In the genomic region with DNA sequence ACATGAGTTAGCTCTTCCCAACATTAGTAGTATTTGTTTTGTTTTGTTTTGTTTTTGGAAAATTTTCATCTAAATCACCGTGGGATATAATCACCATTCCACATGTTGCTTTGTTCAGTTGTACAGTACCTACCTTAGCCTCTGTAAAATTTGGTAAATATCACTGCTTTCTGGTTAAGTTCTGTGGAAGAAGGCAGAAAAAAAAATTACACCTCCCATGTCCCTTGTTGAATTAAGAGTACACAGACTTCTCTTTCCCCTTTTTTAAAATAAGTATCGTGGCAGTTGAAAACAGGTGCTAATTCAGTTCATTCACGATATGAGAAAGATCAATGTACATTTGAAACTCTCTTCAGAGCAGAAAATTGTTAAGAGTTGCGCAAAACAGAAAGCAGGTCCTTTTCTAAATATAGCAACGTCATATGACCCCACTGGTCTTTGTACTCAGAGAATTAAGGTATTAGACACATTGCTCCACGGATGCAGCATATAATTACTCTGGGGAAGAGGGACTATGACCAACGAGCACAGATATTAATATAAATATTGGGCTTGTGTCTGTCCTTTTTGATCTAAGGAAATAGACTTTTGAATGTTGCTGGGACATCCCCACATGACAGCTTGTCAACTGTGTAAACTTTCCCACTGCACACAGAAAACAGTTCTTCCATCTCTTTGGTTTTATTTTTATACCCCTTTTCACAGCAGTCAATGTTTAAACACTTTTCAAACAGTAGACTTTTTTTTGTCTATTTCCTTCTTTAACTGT, we compare ENCODE assay signal across 1 cellular context.
TF ChIP-seq lines count a peak whose summit lies in the region.

No MANE protein-coding gene starts in this region.

TF ChIP-seq in GM23338, 12 proteins besides CTCF, POLR2A, EP300 and RAD21:
- TF ChIP-seq, protein P1, sequence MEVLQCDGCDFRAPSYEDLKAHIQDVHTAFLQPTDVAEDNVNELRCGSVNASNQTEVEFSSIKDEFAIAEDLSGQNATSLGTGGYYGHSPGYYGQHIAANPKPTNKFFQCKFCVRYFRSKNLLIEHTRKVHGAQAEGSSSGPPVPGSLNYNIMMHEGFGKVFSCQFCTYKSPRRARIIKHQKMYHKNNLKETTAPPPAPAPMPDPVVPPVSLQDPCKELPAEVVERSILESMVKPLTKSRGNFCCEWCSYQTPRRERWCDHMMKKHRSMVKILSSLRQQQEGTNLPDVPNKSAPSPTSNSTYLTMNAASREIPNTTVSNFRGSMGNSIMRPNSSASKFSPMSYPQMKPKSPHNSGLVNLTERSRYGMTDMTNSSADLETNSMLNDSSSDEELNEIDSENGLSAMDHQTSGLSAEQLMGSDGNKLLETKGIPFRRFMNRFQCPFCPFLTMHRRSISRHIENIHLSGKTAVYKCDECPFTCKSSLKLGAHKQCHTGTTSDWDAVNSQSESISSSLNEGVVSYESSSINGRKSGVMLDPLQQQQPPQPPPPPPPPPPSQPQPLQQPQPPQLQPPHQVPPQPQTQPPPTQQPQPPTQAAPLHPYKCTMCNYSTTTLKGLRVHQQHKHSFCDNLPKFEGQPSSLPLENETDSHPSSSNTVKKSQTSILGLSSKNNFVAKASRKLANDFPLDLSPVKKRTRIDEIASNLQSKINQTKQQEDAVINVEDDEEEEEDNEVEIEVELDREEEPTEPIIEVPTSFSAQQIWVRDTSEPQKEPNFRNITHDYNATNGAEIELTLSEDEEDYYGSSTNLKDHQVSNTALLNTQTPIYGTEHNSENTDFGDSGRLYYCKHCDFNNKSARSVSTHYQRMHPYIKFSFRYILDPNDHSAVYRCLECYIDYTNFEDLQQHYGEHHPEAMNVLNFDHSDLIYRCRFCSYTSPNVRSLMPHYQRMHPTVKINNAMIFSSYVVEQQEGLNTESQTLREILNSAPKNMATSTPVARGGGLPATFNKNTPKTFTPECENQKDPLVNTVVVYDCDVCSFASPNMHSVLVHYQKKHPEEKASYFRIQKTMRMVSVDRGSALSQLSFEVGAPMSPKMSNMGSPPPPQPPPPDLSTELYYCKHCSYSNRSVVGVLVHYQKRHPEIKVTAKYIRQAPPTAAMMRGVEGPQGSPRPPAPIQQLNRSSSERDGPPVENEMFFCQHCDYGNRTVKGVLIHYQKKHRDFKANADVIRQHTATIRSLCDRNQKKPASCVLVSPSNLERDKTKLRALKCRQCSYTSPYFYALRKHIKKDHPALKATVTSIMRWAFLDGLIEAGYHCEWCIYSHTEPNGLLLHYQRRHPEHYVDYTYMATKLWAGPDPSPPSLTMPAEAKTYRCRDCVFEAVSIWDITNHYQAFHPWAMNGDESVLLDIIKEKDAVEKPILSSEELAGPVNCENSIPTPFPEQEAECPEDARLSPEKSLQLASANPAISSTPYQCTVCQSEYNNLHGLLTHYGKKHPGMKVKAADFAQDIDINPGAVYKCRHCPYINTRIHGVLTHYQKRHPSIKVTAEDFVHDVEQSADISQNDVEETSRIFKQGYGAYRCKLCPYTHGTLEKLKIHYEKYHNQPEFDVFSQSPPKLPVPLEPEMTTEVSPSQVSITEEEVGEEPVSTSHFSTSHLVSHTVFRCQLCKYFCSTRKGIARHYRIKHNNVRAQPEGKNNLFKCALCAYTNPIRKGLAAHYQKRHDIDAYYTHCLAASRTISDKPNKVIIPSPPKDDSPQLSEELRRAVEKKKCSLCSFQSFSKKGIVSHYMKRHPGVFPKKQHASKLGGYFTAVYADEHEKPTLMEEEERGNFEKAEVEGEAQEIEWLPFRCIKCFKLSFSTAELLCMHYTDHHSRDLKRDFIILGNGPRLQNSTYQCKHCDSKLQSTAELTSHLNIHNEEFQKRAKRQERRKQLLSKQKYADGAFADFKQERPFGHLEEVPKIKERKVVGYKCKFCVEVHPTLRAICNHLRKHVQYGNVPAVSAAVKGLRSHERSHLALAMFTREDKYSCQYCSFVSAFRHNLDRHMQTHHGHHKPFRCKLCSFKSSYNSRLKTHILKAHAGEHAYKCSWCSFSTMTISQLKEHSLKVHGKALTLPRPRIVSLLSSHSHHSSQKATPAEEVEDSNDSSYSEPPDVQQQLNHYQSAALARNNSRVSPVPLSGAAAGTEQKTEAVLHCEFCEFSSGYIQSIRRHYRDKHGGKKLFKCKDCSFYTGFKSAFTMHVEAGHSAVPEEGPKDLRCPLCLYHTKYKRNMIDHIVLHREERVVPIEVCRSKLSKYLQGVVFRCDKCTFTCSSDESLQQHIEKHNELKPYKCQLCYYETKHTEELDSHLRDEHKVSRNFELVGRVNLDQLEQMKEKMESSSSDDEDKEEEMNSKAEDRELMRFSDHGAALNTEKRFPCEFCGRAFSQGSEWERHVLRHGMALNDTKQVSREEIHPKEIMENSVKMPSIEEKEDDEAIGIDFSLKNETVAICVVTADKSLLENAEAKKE (CRISPR knock-in tag; IDR thresholded peaks at IDR 0.05): no peak
- TF ChIP-seq ZNF331 (CRISPR knock-in tag; IDR thresholded peaks at IDR 0.05; ENCODE audit: low read depth) (no peak), STAT1 (IDR thresholded peaks at IDR 0.05; ENCODE audit: unreplicated experiment) (no peak), JUNB (IDR thresholded peaks at IDR 0.05; ENCODE audit: unreplicated experiment) (no peak), EZH2 (IDR thresholded peaks at IDR 0.05; ENCODE audit: low read depth, unreplicated experiment) (no peak), EZH2phosphoT487 (IDR thresholded peaks at IDR 0.05; ENCODE audit: unreplicated experiment) (no peak)
- TF ChIP-seq, protein P2, sequence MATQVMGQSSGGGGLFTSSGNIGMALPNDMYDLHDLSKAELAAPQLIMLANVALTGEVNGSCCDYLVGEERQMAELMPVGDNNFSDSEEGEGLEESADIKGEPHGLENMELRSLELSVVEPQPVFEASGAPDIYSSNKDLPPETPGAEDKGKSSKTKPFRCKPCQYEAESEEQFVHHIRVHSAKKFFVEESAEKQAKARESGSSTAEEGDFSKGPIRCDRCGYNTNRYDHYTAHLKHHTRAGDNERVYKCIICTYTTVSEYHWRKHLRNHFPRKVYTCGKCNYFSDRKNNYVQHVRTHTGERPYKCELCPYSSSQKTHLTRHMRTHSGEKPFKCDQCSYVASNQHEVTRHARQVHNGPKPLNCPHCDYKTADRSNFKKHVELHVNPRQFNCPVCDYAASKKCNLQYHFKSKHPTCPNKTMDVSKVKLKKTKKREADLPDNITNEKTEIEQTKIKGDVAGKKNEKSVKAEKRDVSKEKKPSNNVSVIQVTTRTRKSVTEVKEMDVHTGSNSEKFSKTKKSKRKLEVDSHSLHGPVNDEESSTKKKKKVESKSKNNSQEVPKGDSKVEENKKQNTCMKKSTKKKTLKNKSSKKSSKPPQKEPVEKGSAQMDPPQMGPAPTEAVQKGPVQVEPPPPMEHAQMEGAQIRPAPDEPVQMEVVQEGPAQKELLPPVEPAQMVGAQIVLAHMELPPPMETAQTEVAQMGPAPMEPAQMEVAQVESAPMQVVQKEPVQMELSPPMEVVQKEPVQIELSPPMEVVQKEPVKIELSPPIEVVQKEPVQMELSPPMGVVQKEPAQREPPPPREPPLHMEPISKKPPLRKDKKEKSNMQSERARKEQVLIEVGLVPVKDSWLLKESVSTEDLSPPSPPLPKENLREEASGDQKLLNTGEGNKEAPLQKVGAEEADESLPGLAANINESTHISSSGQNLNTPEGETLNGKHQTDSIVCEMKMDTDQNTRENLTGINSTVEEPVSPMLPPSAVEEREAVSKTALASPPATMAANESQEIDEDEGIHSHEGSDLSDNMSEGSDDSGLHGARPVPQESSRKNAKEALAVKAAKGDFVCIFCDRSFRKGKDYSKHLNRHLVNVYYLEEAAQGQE (IDR thresholded peaks at IDR 0.05; ENCODE audit: unreplicated experiment): no peak
- TF ChIP-seq, protein P3, sequence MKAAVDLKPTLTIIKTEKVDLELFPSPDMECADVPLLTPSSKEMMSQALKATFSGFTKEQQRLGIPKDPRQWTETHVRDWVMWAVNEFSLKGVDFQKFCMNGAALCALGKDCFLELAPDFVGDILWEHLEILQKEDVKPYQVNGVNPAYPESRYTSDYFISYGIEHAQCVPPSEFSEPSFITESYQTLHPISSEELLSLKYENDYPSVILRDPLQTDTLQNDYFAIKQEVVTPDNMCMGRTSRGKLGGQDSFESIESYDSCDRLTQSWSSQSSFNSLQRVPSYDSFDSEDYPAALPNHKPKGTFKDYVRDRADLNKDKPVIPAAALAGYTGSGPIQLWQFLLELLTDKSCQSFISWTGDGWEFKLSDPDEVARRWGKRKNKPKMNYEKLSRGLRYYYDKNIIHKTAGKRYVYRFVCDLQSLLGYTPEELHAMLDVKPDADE (IDR thresholded peaks at IDR 0.05): no peak
